Comparison of ENCODE assay signal across 2 cellular contexts in the genomic region with DNA sequence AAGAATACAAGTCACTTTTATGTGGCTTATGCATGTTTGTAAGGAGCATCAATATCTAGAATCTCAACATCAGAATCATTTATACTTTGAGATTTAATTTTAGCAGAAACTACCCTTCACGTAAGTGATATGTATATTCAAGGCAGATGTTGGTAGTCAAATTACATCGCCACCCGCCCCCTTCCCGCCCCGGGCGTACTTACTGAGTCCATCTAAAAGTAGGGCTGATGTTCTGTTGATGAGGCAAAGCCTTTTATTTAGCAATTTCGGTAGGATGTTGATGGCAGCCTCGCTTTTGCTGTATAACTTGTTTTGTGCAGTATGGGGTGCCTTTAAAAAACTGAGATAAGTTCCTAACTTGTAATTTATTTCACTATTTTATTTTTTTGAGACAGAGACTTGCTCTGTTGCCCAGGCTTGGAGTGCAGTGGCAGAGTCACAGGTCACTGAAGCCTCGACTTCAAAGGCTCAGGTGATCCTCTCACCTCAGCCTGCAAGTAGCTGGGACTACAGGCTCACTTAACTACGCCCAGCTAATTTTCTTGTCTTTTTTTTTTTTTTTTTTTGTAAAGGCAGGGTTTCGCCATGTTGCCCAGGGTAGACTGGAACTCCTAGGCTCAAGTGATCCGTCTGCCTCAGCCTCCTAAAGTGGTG.
TF ChIP-seq lines count a peak whose summit lies in the region.

No MANE protein-coding gene starts in this region.

TF ChIP-seq in GM23338, 12 proteins besides CTCF, POLR2A, EP300 and RAD21:
- no peak for TF ChIP-seq POLR2AphosphoS5 (IDR thresholded peaks at IDR 0.05; ENCODE audit: low read depth)
- TF ChIP-seq STAT1 (IDR thresholded peaks at IDR 0.05; ENCODE audit: unreplicated experiment), result no peak
- TF ChIP-seq ZNF114 (CRISPR knock-in tag; IDR thresholded peaks at IDR 0.05), result no peak
- no peak for TF ChIP-seq JUNB (IDR thresholded peaks at IDR 0.05; ENCODE audit: unreplicated experiment)
- TF ChIP-seq CREB1 (CRISPR knock-in tag; IDR thresholded peaks at IDR 0.05; ENCODE audit: low read depth), result no peak
- TF ChIP-seq EZH2phosphoT487 (IDR thresholded peaks at IDR 0.05; ENCODE audit: unreplicated experiment), result no peak
- no peak for TF ChIP-seq ZNF331 (CRISPR knock-in tag; IDR thresholded peaks at IDR 0.05; ENCODE audit: low read depth)
- TF ChIP-seq NANOG (IDR thresholded peaks at IDR 0.05; ENCODE audit: borderline replicate concordance), result no peak

TF ChIP-seq in SK-N-SH treated with all-trans-retinoic acid at 6 μM for 48 hours, 23 proteins besides CTCF, POLR2A, EP300 and RAD21:
- no peak for TF ChIP-seq ZFP30 (CRISPR knock-in tag; IDR thresholded peaks at IDR 0.05)
- TF ChIP-seq RARB (CRISPR knock-in tag; IDR thresholded peaks at IDR 0.05), result no peak
- TF ChIP-seq, protein P1, sequence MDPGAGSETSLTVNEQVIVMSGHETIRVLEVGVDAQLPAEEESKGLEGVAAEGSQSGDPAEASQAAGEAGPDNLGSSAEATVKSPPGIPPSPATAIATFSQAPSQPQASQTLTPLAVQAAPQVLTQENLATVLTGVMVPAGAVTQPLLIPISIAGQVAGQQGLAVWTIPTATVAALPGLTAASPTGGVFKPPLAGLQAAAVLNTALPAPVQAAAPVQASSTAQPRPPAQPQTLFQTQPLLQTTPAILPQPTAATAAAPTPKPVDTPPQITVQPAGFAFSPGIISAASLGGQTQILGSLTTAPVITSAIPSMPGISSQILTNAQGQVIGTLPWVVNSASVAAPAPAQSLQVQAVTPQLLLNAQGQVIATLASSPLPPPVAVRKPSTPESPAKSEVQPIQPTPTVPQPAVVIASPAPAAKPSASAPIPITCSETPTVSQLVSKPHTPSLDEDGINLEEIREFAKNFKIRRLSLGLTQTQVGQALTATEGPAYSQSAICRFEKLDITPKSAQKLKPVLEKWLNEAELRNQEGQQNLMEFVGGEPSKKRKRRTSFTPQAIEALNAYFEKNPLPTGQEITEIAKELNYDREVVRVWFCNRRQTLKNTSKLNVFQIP (CRISPR knock-in tag; IDR thresholded peaks at IDR 0.05; ENCODE audit: borderline replicate concordance, low read depth), result no peak
- TF ChIP-seq OSR1 (CRISPR knock-in tag; IDR thresholded peaks at IDR 0.05), result no peak
- TF ChIP-seq CSDC2 (CRISPR knock-in tag; IDR thresholded peaks at IDR 0.05), result no peak
- TF ChIP-seq, protein P2, sequence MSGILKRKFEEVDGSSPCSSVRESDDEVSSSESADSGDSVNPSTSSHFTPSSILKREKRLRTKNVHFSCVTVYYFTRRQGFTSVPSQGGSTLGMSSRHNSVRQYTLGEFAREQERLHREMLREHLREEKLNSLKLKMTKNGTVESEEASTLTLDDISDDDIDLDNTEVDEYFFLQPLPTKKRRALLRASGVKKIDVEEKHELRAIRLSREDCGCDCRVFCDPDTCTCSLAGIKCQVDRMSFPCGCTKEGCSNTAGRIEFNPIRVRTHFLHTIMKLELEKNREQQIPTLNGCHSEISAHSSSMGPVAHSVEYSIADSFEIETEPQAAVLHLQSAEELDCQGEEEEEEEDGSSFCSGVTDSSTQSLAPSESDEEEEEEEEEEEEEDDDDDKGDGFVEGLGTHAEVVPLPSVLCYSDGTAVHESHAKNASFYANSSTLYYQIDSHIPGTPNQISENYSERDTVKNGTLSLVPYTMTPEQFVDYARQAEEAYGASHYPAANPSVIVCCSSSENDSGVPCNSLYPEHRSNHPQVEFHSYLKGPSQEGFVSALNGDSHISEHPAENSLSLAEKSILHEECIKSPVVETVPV (CRISPR knock-in tag; IDR thresholded peaks at IDR 0.05), result no peak
- TF ChIP-seq SNAI2 (CRISPR knock-in tag; IDR thresholded peaks at IDR 0.05), result no peak
- no peak for TF ChIP-seq ZC3H10 (CRISPR knock-in tag; IDR thresholded peaks at IDR 0.05)
